ENCODE assay signal across 8 cellular contexts in genomic region chr1:202810615-202811295, GRCh38. TPM values are rescaled to one million over a fixed set of nuclear protein-coding genes. Genes with fewer than 3 reads are reported as not detected.
DNase-seq lines count a peak whose midpoint lies in the region; ATAC-seq and TF ChIP-seq lines count a peak whose summit lies in the region.

Gene PCAT6 (plus strand): TSS chr1:202810954.

- H3K27me3 ChIP-seq in ectodermal cell (ENCODE audit: control insufficient read depth, insufficient read depth, low read length, poor library complexity, severe bottlenecking) = peaks cover 32% of the 10 kb centered on the region
- no peaks in the 10 kb centered on the region for H3K27me3 ChIP-seq in lower lobe of right lung (ENCODE audit: low read depth)

- H3K4me3 Mint-ChIP-seq in activated CD8-positive, alpha-beta T cell treated with anti-CD3 and anti-CD28 coated beads for 36 hours = peak within 1 kb of the TSS; percentile 94

- H3K9me3 ChIP-seq in ectodermal cell (ENCODE audit: control insufficient read depth, low read length) = no peaks in the 10 kb centered on the region
- H3K9me3 ChIP-seq in lower lobe of right lung = no peaks in the 10 kb centered on the region

- CTCF ChIA-PET in activated CD8-positive, alpha-beta T cell treated with anti-CD3 and anti-CD28 coated beads for 36 hours (lab: Charles Lee) = interaction anchor here (1.4 kb wide), 1 partner anchor 10 kb away, joined by 3 read pairs; no protein-coding TSS in a partner anchor

- DNase-seq in NCI-H82 (lab: John Stamatoyannopoulos, UW) (peak; percentile 99), lower lobe of right lung (peak; percentile 97)
- DNase-seq in activated CD8-positive, alpha-beta T cell treated with anti-CD3 and anti-CD28 coated beads for 36 hours = peak; percentile 95
- peak; percentile 81 to 83 for DNase-seq in stimulated activated CD4-positive, alpha-beta T cell treated with anti-CD3 and anti-CD28 coated beads, Interleukin-4, amount 100 ng/mL, for 48 hours (ENCODE audit: low read depth in 2 of 2)

- H3K36me3 ChIP-seq in ectodermal cell (ENCODE audit: control insufficient read depth, insufficient read depth, low read length) (no peaks in the 10 kb centered on the region), lower lobe of right lung (no peaks in the 10 kb centered on the region)

- peak within 1 kb of the TSS; percentile 80 for H3K4me3 ChIP-seq in ectodermal cell (ENCODE audit: insufficient read depth, low read depth, low read length)
- peak within 1 kb of the TSS; percentile 81 for H3K4me3 ChIP-seq in lower lobe of right lung

- 0% methylated on average over 53 of the region's 53 CpGs for WGBS in ectodermal cell, 2 experiments

- peaks cover 37% of the 10 kb centered on the region for H3K4me1 Mint-ChIP-seq in activated CD8-positive, alpha-beta T cell treated with anti-CD3 and anti-CD28 coated beads for 36 hours (ENCODE audit: low read depth)

- H3K4me1 ChIP-seq in ectodermal cell (ENCODE audit: control insufficient read depth, insufficient read depth, low read length) (peaks cover 14% of the 10 kb centered on the region), lower lobe of right lung (peaks cover 34% of the 10 kb centered on the region)

- no peaks in the 10 kb centered on the region for H3K9me3 Mint-ChIP-seq in activated CD8-positive, alpha-beta T cell treated with anti-CD3 and anti-CD28 coated beads for 36 hours

- H3K27me3 Mint-ChIP-seq in activated CD8-positive, alpha-beta T cell treated with anti-CD3 and anti-CD28 coated beads for 36 hours = peaks cover 11% of the 10 kb centered on the region

- ATAC-seq in GM19395 (IDR thresholded peaks at IDR 0.05; ENCODE audit: unreplicated experiment) (peak; percentile 72), HG03565 (IDR thresholded peaks at IDR 0.05; ENCODE audit: unreplicated experiment) (peak; percentile 57), lower lobe of right lung (peak; percentile 94 to 95)
- ATAC-seq in activated CD8-positive, alpha-beta T cell treated with anti-CD3 and anti-CD28 coated beads for 36 hours = peak; percentile 72

- peak within 1 kb of the TSS; percentile 61 for H3K27ac ChIP-seq in C4-2B
- no peak within 1 kb of the TSS for H3K27ac ChIP-seq in ectodermal cell (ENCODE audit: insufficient read depth, low read depth, low read length, poor library complexity, severe bottlenecking)
- peak within 1 kb of the TSS; percentile 86 for H3K27ac ChIP-seq in lower lobe of right lung

- no peak for TF ChIP-seq CTCF in C4-2B (conservative IDR thresholded peaks at IDR 0.05)
- no peak for TF ChIP-seq CTCF in activated CD8-positive, alpha-beta T cell treated with anti-CD3 and anti-CD28 coated beads for 36 hours (IDR thresholded peaks at IDR 0.05)
- TF ChIP-seq CTCF in lower lobe of right lung (IDR thresholded peaks at IDR 0.05) = no peak

- intact Hi-C loops in activated CD8-positive, alpha-beta T cell treated with anti-CD3 and anti-CD28 coated beads for 36 hours (cut with micrococcal nuclease) = no loop called here
- intact Hi-C loops in lower lobe of right lung (cut with DNase I) = no loop called here

- peaks cover 5% of the 10 kb centered on the region for H3K36me3 Mint-ChIP-seq in activated CD8-positive, alpha-beta T cell treated with anti-CD3 and anti-CD28 coated beads for 36 hours (ENCODE audit: low read depth)

- peak within 1 kb of the TSS; percentile 88 for H3K27ac Mint-ChIP-seq in activated CD8-positive, alpha-beta T cell treated with anti-CD3 and anti-CD28 coated beads for 36 hours

- POLR2A ChIA-PET in activated CD8-positive, alpha-beta T cell treated with anti-CD3 and anti-CD28 coated beads for 36 hours (lab: Charles Lee) = interaction anchor here (0.7 to 1.6 kb wide), 3 partner anchors 13 to 400 kb away, joined by 3 to 4 read pairs (median 3); no protein-coding TSS in a partner anchor

RNA-seq across cellular contexts. Expression of gene PCAT6, which starts in this region (rescaled TPM):
- total RNA-seq in activated CD8-positive, alpha-beta T cell treated with anti-CD3 and anti-CD28 coated beads for 36 hours = 1 to 10 TPM in 1 of 2 experiments, under 1 TPM in 1; 0.94 to 2.4 TPM
- polyA plus RNA-seq in ectodermal cell (2013, experiment 1 of 4) = 9.0 TPM
- 5.4 TPM for polyA plus RNA-seq in ectodermal cell (2013, experiment 2 of 4)
- polyA plus RNA-seq in ectodermal cell (2013, experiment 3 of 4) = 7.2 TPM
- 9.0 TPM for polyA plus RNA-seq in ectodermal cell (2013, experiment 4 of 4)
- 0.71 TPM for total RNA-seq in lower lobe of right lung

Comparison
In these comparisons a context has a peak if more than half of its experiments do, and no peak if none do; other contexts are left out.
1. Peak in DNase-seq, ATAC-seq, H3K4me3 ChIP-seq and H3K27ac ChIP-seq in lower lobe of right lung; RNA of the gene not detected or under 1 TPM.